ENCODE assay signal across 8 cellular contexts in genomic region chr1:53219711-53220110, GRCh38. TPM values are rescaled to one million over a fixed set of nuclear protein-coding genes. Genes with fewer than 3 reads are reported as not detected.
DNase-seq lines count a peak whose midpoint lies in the region; ATAC-seq and TF ChIP-seq lines count a peak whose summit lies in the region.

No MANE protein-coding gene starts in this region.

- peak overlapping the region; percentile 99 for H3K27ac Mint-ChIP-seq in MCF 10A (ENCODE audit: low read depth, unreplicated experiment)

- CTCF ChIA-PET in MCF 10A (lab: Yijun Ruan, JAX) = interaction anchor here (0.5 to 0.7 kb wide), 3 partner anchors 29 to 502 kb away, joined by 3 read pairs; no protein-coding TSS in a partner anchor

- BruUV-seq in MCF 10A (replicated peaks; lab: Mats Ljungman, UMichigan) = TSS peak; percentile 83

- H3K27me3 Mint-ChIP-seq in MCF 10A (ENCODE audit: insufficient read depth, unreplicated experiment) = no peaks in the 10 kb centered on the region

- peaks cover 8% of the 10 kb centered on the region for H3K4me1 Mint-ChIP-seq in MCF 10A (ENCODE audit: insufficient read depth, unreplicated experiment)

- H3K9me3 ChIP-seq in left ventricle myocardium inferior (replicated peaks) = no peaks in the 10 kb centered on the region
- no peaks in the 10 kb centered on the region for H3K9me3 ChIP-seq in mesodermal cell (ENCODE audit: control insufficient read depth, low read length)
- H3K9me3 ChIP-seq in vagina = no peaks in the 10 kb centered on the region

- ATAC-seq in left cardiac atrium (no peak), HG02759 (IDR thresholded peaks at IDR 0.05; ENCODE audit: unreplicated experiment) (no peak)

- intact Hi-C loops in left ventricle myocardium inferior (cut with micrococcal nuclease) = no loop called here
- intact Hi-C loops in left cardiac atrium (cut with DNase I) = no loop called here
- intact Hi-C loops in MCF 10A (cut with micrococcal nuclease) = no loop called here
- intact Hi-C loops in vagina (cut with DNase I) = no loop called here

- peak overlapping the region; percentile 94 for H3K4me3 Mint-ChIP-seq in MCF 10A (ENCODE audit: unreplicated experiment)

- H3K27ac ChIP-seq in left ventricle myocardium inferior (replicated peaks) (peak overlapping the region; percentile 98), mesodermal cell (ENCODE audit: low read depth, low read length, severe bottlenecking) (no peak overlapping the region), vagina (peak overlapping the region; percentile 91)

- H3K36me3 ChIP-seq in left ventricle myocardium inferior (peaks cover 35% of the 10 kb centered on the region), mesodermal cell (ENCODE audit: control insufficient read depth, insufficient read depth, low read length) (peaks cover 36% of the 10 kb centered on the region), vagina (peaks cover 0 to 10% of the 10 kb centered on the region in 2 donors)

- peaks cover 18% of the 10 kb centered on the region for H3K36me3 Mint-ChIP-seq in MCF 10A (ENCODE audit: insufficient read depth, unreplicated experiment)

- no peak for TF ChIP-seq POLR2A in vagina (IDR thresholded peaks at IDR 0.05)

- H3K4me1 ChIP-seq in left ventricle myocardium inferior (peaks cover 24% of the 10 kb centered on the region), mesodermal cell (ENCODE audit: control insufficient read depth, insufficient read depth, low read length, poor library complexity, severe bottlenecking) (peaks cover 3% of the 10 kb centered on the region), vagina (peaks cover 17% of the 10 kb centered on the region)

- no peaks in the 10 kb centered on the region for H3K9me3 Mint-ChIP-seq in MCF 10A (ENCODE audit: unreplicated experiment)

- H3K27me3 ChIP-seq in left ventricle myocardium inferior (ENCODE audit: low read depth) (no peaks in the 10 kb centered on the region), vagina (no peaks in the 10 kb centered on the region)

- no peak for TF ChIP-seq CTCF in left ventricle myocardium inferior (IDR thresholded peaks at IDR 0.05; ENCODE audit: borderline replicate concordance)
- no peak for TF ChIP-seq CTCF in MCF 10A (IDR thresholded peaks at IDR 0.05; ENCODE audit: unreplicated experiment)
- TF ChIP-seq CTCF in vagina (IDR thresholded peaks at IDR 0.05) = no peak

- WGBS in mesodermal cell (ENCODE audit: insufficient coverage in 2 of 2), 2 experiments = 28 to 34% methylated on average over 7 of the region's 8 CpGs

- POLR2A ChIA-PET in MCF 10A (lab: Yijun Ruan, JAX) = interaction anchor here (1.2 to 6.3 kb wide), 9 partner anchors 10 to 204 kb away, joined by 3 to 69 read pairs (median 5); partner anchors contain the start of genes CPT2 and MAGOH

- peak overlapping the region; percentile 87 for H3K4me3 ChIP-seq in left ventricle myocardium inferior
- H3K4me3 ChIP-seq in mesodermal cell (ENCODE audit: extremely low read depth, insufficient read depth, low read length, poor library complexity, severe bottlenecking) = peak overlapping the region; percentile 67
- peak overlapping the region; percentile 75 to 76 for H3K4me3 ChIP-seq in vagina

- DNase-seq in left ventricle myocardium inferior (no peak), left cardiac atrium (no peak), MCF 10A (ENCODE audit: unreplicated experiment) (no peak), vagina (ENCODE audit: extremely low spot score in 2 of 2) (no peak), AG08395 (ENCODE audit: low spot score) (no peak)
- DNase-seq in activated CD4-positive, CD25-positive, alpha-beta regulatory T cell treated with anti-CD3 and anti-CD28 coated beads, Interleukin-2, amount 50 U/mL, for 72 hours = no peak

RNA-seq across cellular contexts. Expression of gene CZIB, which starts 0.7 kb away (rescaled TPM):
- 61.1 TPM for total RNA-seq in left ventricle myocardium inferior
- 10 to 100 TPM; 42.4 to 53.7 TPM for total RNA-seq in left cardiac atrium
- total RNA-seq in MCF 10A (2022) = 37.2 and 45.0 TPM in 2 replicates
- polyA plus RNA-seq in mesodermal cell (2013, experiment 1 of 2) = 57.1 TPM
- 53.2 TPM for polyA plus RNA-seq in mesodermal cell (2013, experiment 2 of 2)
- total RNA-seq in vagina = 50.6 TPM

RNA-seq across cellular contexts. Expression of gene MAGOH, which starts 18.6 kb away (rescaled TPM):
- total RNA-seq in left ventricle myocardium inferior = 29.5 TPM
- total RNA-seq in left cardiac atrium = 10 to 100 TPM; 26.1 to 26.4 TPM
- total RNA-seq in MCF 10A (2022) = 68.2 and 70.3 TPM in 2 replicates
- 66.5 TPM for polyA plus RNA-seq in mesodermal cell (2013, experiment 1 of 2)
- polyA plus RNA-seq in mesodermal cell (2013, experiment 2 of 2) = 69.6 TPM
- 23.6 TPM for total RNA-seq in vagina

RNA-seq across cellular contexts. Expression of gene CPT2, which starts 23.1 kb away (rescaled TPM):
- total RNA-seq in left ventricle myocardium inferior (31.7 TPM), left cardiac atrium (10 to 100 TPM; 15.2 to 16.7 TPM), MCF 10A (2022) (17.3 and 19.6 TPM in 2 replicates), vagina (16.7 TPM)
- 23.4 TPM for polyA plus RNA-seq in mesodermal cell (2013, experiment 1 of 2)
- 18.5 TPM for polyA plus RNA-seq in mesodermal cell (2013, experiment 2 of 2)
